In the genomic region with DNA sequence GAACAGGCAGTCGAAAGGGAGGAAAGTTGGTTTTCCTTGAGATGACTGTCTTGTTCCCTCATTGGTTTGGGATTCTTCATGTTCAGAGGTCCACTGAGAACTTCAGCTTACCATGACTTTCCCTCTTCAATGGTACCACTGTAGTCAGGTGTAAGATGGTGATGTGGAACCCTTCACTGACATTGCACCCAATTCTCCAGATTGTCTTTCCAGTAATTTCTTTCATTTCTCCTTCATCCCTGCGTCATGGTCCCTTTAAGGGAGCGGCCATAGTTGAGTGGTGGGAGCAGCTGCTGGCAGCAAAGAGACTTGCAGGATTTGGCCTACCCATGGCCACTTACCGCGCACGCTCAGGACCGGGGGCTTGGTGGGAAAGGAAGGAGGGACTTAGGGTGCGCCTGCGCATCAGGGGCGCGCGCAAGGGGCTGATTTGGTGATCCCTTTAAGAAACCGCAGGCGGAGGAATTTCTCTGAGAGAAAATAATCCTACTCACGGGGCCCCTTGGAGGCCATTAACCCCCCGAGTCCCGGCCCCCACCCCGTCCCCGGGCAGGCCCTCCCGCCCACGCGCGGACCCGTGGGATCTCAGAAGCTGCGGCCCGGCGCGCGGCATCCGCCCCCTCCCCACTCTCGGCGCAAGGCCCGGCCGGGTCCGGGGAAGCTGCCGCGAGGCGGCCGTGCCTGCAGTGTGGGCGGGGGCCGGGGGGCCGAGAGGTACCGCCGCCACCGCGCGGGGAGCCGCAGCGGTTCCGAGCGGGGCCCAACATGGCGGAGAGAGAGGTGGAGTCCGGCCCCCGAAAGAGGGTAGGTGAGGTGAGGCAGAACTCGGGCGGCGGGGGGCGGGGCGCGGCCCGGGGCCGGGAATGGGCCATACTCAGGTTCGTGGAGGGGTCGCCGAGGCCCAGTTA, we compare ENCODE assay signal across 8 cellular contexts. TPM values are rescaled to one million over a fixed set of nuclear protein-coding genes. Genes with fewer than 3 reads are reported as not detected.
DNase-seq lines count a peak whose midpoint lies in the region; ATAC-seq and TF ChIP-seq lines count a peak whose summit lies in the region.

A gene (plus strand): TSS at position 428 of the 908 bp plus-strand sequence. CDS start 338 bp downstream, at position 766.

- CTCF ChIA-PET in activated CD4-positive, alpha-beta T cell treated with anti-CD3 and anti-CD28 coated beads, Interleukin-2, amount 10 ng/mL, durations not matched to agents 7 days and 5 days (lab: Charles Lee), result interaction anchor here (0.6 to 3.3 kb wide), 2 partner anchors 11 to 23 kb away, joined by 4 to 12 read pairs; no protein-coding TSS in a partner anchor

- H3K36me3 Mint-ChIP-seq in activated CD4-positive, alpha-beta T cell treated with anti-CD3 and anti-CD28 coated beads, Interleukin-2, amount 10 ng/mL, durations not matched to agents 7 days and 5 days (ENCODE audit: low read depth), result peaks cover 5% of the 10 kb centered on the region

- POLR2A ChIA-PET in activated CD4-positive, alpha-beta T cell treated with anti-CD3 and anti-CD28 coated beads, Interleukin-2, amount 10 ng/mL, durations not matched to agents 7 days and 5 days (lab: Charles Lee), result interaction anchor here (0.9 kb wide), 1 partner anchor 283 kb away, joined by 3 read pairs; no protein-coding TSS in a partner anchor

- H3K9me3 Mint-ChIP-seq in activated CD4-positive, alpha-beta T cell treated with anti-CD3 and anti-CD28 coated beads, Interleukin-2, amount 10 ng/mL, durations not matched to agents 7 days and 5 days, result peaks cover 6% of the 10 kb centered on the region

- TF ChIP-seq POLR2A in GM19193 (IDR thresholded peaks at IDR 0.05; ENCODE audit: extremely low read depth, insufficient read depth, insufficient read length), result peak; percentile 69

- H3K27me3 Mint-ChIP-seq in activated CD4-positive, alpha-beta T cell treated with anti-CD3 and anti-CD28 coated beads, Interleukin-2, amount 10 ng/mL, durations not matched to agents 7 days and 5 days, result peaks cover 2% of the 10 kb centered on the region

- peak; percentile 81 for ATAC-seq in HG03442 (IDR thresholded peaks at IDR 0.05; ENCODE audit: unreplicated experiment)

- peak within 1 kb of the TSS; percentile 80 for H3K4me3 Mint-ChIP-seq in activated CD4-positive, alpha-beta T cell treated with anti-CD3 and anti-CD28 coated beads, Interleukin-2, amount 10 ng/mL, durations not matched to agents 7 days and 5 days

- H3K27ac Mint-ChIP-seq in activated CD4-positive, alpha-beta T cell treated with anti-CD3 and anti-CD28 coated beads, Interleukin-2, amount 10 ng/mL, durations not matched to agents 7 days and 5 days, result peak within 1 kb of the TSS; percentile 89

- H3K4me1 Mint-ChIP-seq in activated CD4-positive, alpha-beta T cell treated with anti-CD3 and anti-CD28 coated beads, Interleukin-2, amount 10 ng/mL, durations not matched to agents 7 days and 5 days, result peaks cover 38% of the 10 kb centered on the region

- DNase-seq in Ammon's horn (ENCODE audit: low spot score) (peak; percentile 95), NCI-H524 treated with DMSO at 0.1 percent for 48 hours (lab: John Stamatoyannopoulos, UW) (peak; percentile 36), dedifferentiated amniotic fluid mesenchymal stem cell (ENCODE audit: extremely low spot score) (peak; percentile 99), left kidney (ENCODE audit: low read depth, low spot score) (peak; percentile 99)
- DNase-seq in activated CD4-positive, alpha-beta T cell treated with anti-CD3 and anti-CD28 coated beads, Interleukin-2, amount 10 ng/mL, durations not matched to agents 7 days and 5 days, result peak; percentile 92
- peak; percentile 88 to 89 for DNase-seq in stimulated activated CD4-positive, alpha-beta T cell treated with anti-CD3 and anti-CD28 coated beads, Interleukin-2, amount 100 ng/mL, for 24 hours

RNA-seq across cellular contexts. Expression of the gene that starts here (rescaled TPM):
- 10 to 100 TPM; 25.1 to 29.1 TPM for total RNA-seq in activated CD4-positive, alpha-beta T cell treated with anti-CD3 and anti-CD28 coated beads, Interleukin-2, amount 10 ng/mL, durations not matched to agents 7 days and 5 days

Comparison
In these comparisons a context has a peak if more than half of its experiments do, and no peak if none do; other contexts are left out.
1. Peak in every context shown above with its lines: DNase-seq and ATAC-seq.
2. DNase-seq: peak in every context shown above with its lines; median percentile 99 in dedifferentiated amniotic fluid mesenchymal stem cell; 99 in left kidney; 95 in Ammon's horn; 92 in activated CD4-positive, alpha-beta T cell treated with anti-CD3 and anti-CD28 coated beads, Interleukin-2, amount 10 ng/mL, durations not matched to agents 7 days and 5 days; 88 in stimulated activated CD4-positive, alpha-beta T cell treated with anti-CD3 and anti-CD28 coated beads, Interleukin-2, amount 100 ng/mL, for 24 hours; 36 in NCI-H524 treated with DMSO at 0.1 percent for 48 hours.